In the genomic region with DNA sequence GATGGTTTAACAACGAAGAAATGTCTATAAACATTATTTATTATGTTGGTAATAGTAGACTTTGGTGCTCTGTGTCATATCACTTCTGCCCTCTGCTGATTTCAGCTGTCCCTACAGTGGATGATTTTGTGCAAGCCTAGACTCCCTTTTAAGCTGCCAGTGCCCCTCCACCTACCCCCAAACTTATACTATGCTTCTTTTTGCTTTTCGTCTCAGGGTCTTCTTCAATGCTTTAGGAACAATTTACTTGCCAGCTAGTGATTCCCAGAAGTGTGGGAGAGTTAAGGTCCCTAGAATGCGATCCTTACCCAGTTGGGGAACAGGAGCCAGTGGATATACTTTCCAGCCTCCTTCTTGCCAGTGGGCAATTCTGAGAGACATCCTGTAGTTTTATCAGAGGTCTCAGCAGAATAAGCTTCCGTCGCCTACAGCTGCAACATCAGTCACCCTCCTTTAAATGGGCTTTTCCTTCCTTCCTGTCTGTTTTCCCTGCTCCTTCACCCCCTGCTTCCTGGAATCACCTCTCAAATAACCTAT, we compare ENCODE assay signal across 1 cellular context.
TF ChIP-seq lines count a peak whose summit lies in the region.

No MANE protein-coding gene starts in this region.

TF ChIP-seq in HCT116, 20 proteins besides CTCF, POLR2A, EP300 and RAD21 (continued from another document):
- TF ChIP-seq, protein P1, sequence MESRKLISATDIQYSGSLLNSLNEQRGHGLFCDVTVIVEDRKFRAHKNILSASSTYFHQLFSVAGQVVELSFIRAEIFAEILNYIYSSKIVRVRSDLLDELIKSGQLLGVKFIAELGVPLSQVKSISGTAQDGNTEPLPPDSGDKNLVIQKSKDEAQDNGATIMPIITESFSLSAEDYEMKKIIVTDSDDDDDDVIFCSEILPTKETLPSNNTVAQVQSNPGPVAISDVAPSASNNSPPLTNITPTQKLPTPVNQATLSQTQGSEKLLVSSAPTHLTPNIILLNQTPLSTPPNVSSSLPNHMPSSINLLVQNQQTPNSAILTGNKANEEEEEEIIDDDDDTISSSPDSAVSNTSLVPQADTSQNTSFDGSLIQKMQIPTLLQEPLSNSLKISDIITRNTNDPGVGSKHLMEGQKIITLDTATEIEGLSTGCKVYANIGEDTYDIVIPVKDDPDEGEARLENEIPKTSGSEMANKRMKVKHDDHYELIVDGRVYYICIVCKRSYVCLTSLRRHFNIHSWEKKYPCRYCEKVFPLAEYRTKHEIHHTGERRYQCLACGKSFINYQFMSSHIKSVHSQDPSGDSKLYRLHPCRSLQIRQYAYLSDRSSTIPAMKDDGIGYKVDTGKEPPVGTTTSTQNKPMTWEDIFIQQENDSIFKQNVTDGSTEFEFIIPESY (IDR thresholded peaks at IDR 0.05; ENCODE audit: extremely low read depth, insufficient replicate concordance, low read length), result no peak
- no peak for TF ChIP-seq CEBPB (IDR thresholded peaks at IDR 0.05; ENCODE audit: low read depth)
